Comparison of ENCODE assay signal across 13 cellular contexts in the genomic region with DNA sequence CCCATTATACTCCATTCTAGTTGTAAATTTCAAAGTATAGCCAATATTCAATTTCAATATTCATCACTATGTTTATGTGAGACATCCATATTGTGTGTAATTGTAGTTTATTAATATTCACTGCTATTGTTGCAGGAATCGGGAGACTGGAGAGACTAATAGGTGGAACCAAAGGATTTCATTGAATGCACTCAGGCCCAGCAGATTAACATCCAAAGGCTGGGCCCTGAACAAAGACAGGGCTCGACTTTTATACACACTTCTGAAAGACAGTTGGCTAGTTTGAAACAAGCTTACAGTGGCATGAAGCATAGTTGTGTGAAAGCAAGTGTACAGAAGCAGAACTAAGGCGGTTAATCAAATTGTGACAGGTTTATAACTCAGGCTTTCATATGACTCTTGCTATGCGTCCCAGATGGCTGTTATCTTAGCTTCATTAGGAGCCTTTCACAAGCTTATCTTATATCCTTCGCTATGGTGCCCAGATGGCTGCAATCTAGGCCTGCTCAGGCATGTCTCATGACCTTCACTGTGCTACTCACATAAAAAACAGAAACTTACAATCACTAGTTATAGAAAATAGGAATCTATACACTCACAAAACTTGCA.
DNase-seq lines count a peak whose midpoint lies in the region; TF ChIP-seq lines count a peak whose summit lies in the region.
"Had no signal": no experiment of that assay in that cellular context is flagged by ENCODE, and none has a peak within 500 bp of the region (broad histone marks: within the 10 kb centered on the region; RNA-seq: fewer than 3 reads in every experiment).

No MANE protein-coding gene starts in this region.

- H3K9me3 ChIP-seq in HEK293 (ENCODE audit: control insufficient read depth, insufficient read depth, low read depth, low read length): no peaks in the 10 kb centered on the region
- H3K9me3 ChIP-seq: HAP-1 had no signal

- no peak for TF ChIP-seq CTCF in HEK293 (tag by site-specific recombination; IDR thresholded peaks at IDR 0.05)
- TF ChIP-seq CTCF in endothelial cell (IDR thresholded peaks at IDR 0.05; ENCODE audit: unreplicated experiment): no peak

- no peak overlapping the region for H3K27ac Mint-ChIP-seq in endothelial cell (ENCODE audit: unreplicated experiment)
- H3K27ac Mint-ChIP-seq: B cell; CD4-positive, alpha-beta memory T cell had no signal

- H3K4me1 ChIP-seq in HEK293 (ENCODE audit: control insufficient read depth, insufficient read depth, low read length): no peaks in the 10 kb centered on the region
- H3K4me1 ChIP-seq: HAP-1 had no signal

- H3K27me3 Mint-ChIP-seq in endothelial cell (ENCODE audit: unreplicated experiment): no peaks in the 10 kb centered on the region
- H3K27me3 Mint-ChIP-seq: B cell; CD4-positive, alpha-beta memory T cell had no signal

- H3K4me1 Mint-ChIP-seq in endothelial cell (ENCODE audit: unreplicated experiment): no peaks in the 10 kb centered on the region
- H3K4me1 Mint-ChIP-seq: B cell; CD4-positive, alpha-beta memory T cell had no signal

- POLR2A ChIA-PET in HEK293 (lab: Yijun Ruan, JAX): no interaction called here

- no peaks in the 10 kb centered on the region for H3K36me3 Mint-ChIP-seq in endothelial cell (ENCODE audit: low read depth, unreplicated experiment)
- H3K36me3 Mint-ChIP-seq: CD4-positive, alpha-beta memory T cell had no signal

- H3K4me3 ChIP-seq in HEK293 (ENCODE audit: low read depth, low read length): no peak overlapping the region
- H3K4me3 ChIP-seq: HAP-1 had no signal

- peaks cover 6% of the 10 kb centered on the region for H3K9me3 Mint-ChIP-seq in endothelial cell (ENCODE audit: unreplicated experiment)

- H3K27ac ChIP-seq in HEK293 (ENCODE audit: extremely low read depth, low read depth, low read length): no peak overlapping the region
- H3K27ac ChIP-seq: C4-2B had no signal

- CTCF ChIA-PET in HEK293 (lab: Yijun Ruan, JAX): no interaction called here

- DNase-seq in NCI-H82 (lab: John Stamatoyannopoulos, UW) (peak; percentile 73), NCI-H82 treated with DMSO at 0.1 percent for 48 hours (lab: John Stamatoyannopoulos, UW; ENCODE audit: unreplicated experiment) (no peak), amniotic epithelial cell (ENCODE audit: low read depth) (peak; percentile 9), endothelial cell (ENCODE audit: low spot score) (no peak)
- DNase-seq in activated CD8-positive, alpha-beta memory T cell treated with anti-CD3 and anti-CD28 coated beads, Interleukin-2, amount 50 U/mL, for 48 hours: no peak
- DNase-seq in activated naive CD4-positive, alpha-beta T cell treated with Interleukin-2 at 50 U/mL for 16 hours: no peak
- DNase-seq: CD4-positive, alpha-beta memory T cell; DND-41; GDM1 had no signal

- H3K36me3 ChIP-seq in HEK293 (ENCODE audit: control insufficient read depth in 2 of 2, insufficient read depth in 1 of 2, low read length in 2 of 2): no peaks in the 10 kb centered on the region
- H3K36me3 ChIP-seq: HAP-1 had no signal

- H3K4me3 Mint-ChIP-seq in endothelial cell (ENCODE audit: unreplicated experiment): no peak overlapping the region
- H3K4me3 Mint-ChIP-seq: B cell; CD4-positive, alpha-beta memory T cell had no signal

TF ChIP-seq in HEK293, 187 proteins besides CTCF, POLR2A, EP300 and RAD21:
- peak; percentile 99 for TF ChIP-seq TRIM28 (IDR thresholded peaks at IDR 0.05; ENCODE audit: borderline replicate concordance, low read length)
- no peak for TF ChIP-seq ZNF239 (tag by site-specific recombination; IDR thresholded peaks at IDR 0.05)
- TF ChIP-seq SETDB1 (IDR thresholded peaks at IDR 0.05; ENCODE audit: insufficient read length, low read length): peak; percentile 95

Comparison
In these comparisons a context has a peak if more than half of its experiments do, and no peak if none do; other contexts are left out.
1. DNase-seq: peak in NCI-H82 (single experiment) and amniotic epithelial cell (single experiment); none in NCI-H82 treated with DMSO at 0.1 percent for 48 hours (single experiment), endothelial cell (single experiment), activated CD8-positive, alpha-beta memory T cell treated with anti-CD3 and anti-CD28 coated beads, Interleukin-2, amount 50 U/mL, for 48 hours (single experiment) and activated naive CD4-positive, alpha-beta T cell treated with Interleukin-2 at 50 U/mL for 16 hours (single experiment).